Comparison of ENCODE assay signal across 1 cellular context in genomic region chr1:47333922-47334764, GRCh38.
A peak's percentile ranks its signal among the peaks of the same experiment; 100 is the strongest.
TF ChIP-seq lines count a peak whose summit lies in the region.

No MANE protein-coding gene starts in this region.

TF ChIP-seq in neural cell, 6 proteins besides CTCF, POLR2A, EP300 and RAD21 (continued from another document):
- TF ChIP-seq REST (IDR thresholded peaks at IDR 0.05; ENCODE audit: borderline replicate concordance) = peak; percentile 73
- peak; percentile 47 for TF ChIP-seq TAF1 (IDR thresholded peaks at IDR 0.05; ENCODE audit: low read depth)
- peak; percentile 67 for TF ChIP-seq POLR2AphosphoS5 (IDR thresholded peaks at IDR 0.05)
- no peak for TF ChIP-seq EZH2 (IDR thresholded peaks at IDR 0.05; ENCODE audit: borderline replicate concordance, insufficient read depth, low read length, poor library complexity, severe bottlenecking)
